In the genomic region with DNA sequence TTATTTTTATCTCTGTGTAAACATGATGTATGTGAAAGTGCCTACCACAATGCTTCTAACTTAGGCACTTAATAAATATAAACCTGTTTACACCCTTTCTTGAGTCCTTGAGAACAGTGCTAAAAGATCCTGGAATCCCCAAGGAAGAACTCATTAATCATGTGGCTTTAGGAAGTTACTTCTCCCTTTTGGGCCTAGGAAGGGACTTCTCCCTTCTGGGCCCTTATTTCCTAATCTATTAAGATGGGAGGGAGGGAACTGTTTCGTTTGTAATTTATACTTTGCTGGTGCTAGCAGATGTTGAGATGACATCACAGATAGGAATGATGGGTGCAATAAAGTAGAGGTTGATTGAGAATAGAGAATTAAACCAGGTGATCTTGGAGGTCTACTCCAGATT, we compare ENCODE assay signal across 8 cellular contexts. TPM values are rescaled to one million over a fixed set of nuclear protein-coding genes. Genes with fewer than 3 reads are reported as not detected.
DNase-seq lines count a peak whose midpoint lies in the region; ATAC-seq and TF ChIP-seq lines count a peak whose summit lies in the region.

No MANE protein-coding gene starts in this region.

- peaks cover 6% of the 10 kb centered on the region for H3F3A ChIP-seq in SK-N-SH (replicated peaks; ENCODE audit: insufficient read depth)

- POLR2A ChIA-PET in SK-N-SH (lab: Yijun Ruan, JAX) (interaction anchor here (1.2 kb wide), 1 partner anchor 24 kb away, joined by 5 read pairs; the partner anchor contains the start of gene KTI12), activated B cell treated with CpG ODN at 0.5 μM for 24 hours (lab: Charles Lee) (interaction anchor here (0.6 to 5.2 kb wide), 4 partner anchors 23 to 575 kb away, joined by 3 to 63 read pairs (median 4); partner anchors contain the start of genes KTI12, ORC1 and PRPF38A)

- H3K27ac ChIP-seq in SK-N-SH (ENCODE audit: low read depth in 2 of 2, low read length in 1 of 2) (peak overlapping the region; percentile 67 to 82; a peak in 2 of 4 replicates), iPS-18a (ENCODE audit: low read length) (peak overlapping the region; percentile 25), stomach smooth muscle (ENCODE audit: low read length) (no peak overlapping the region)

- H3K27ac Mint-ChIP-seq in activated B cell treated with CpG ODN at 0.5 μM for 24 hours: peak overlapping the region; percentile 98

- intact Hi-C loops in activated B cell treated with CpG ODN at 0.5 μM for 24 hours (cut with micrococcal nuclease): loop anchor here (5.0 to 10.0 kb wide), 8 partner anchors 498 to 1998 kb away; partner anchors contain the start of genes CPT2, CZIB, FAF1 and IFT25

- peaks cover 9% of the 10 kb centered on the region; the same call in 1 of the 2 replicates for H4K20me1 ChIP-seq in SK-N-SH (ENCODE audit: insufficient read depth)

- peaks cover 13 to 21% of the 10 kb centered on the region in 2 experiments for H3K4me1 ChIP-seq in SK-N-SH (ENCODE audit: control insufficient read depth in 1 of 2, insufficient read depth in 2 of 2, low read depth in 1 of 2, low read length in 1 of 2)
- H3K4me1 ChIP-seq in iPS-18a (ENCODE audit: control insufficient read depth, low read depth, low read length): peaks cover 17% of the 10 kb centered on the region
- peaks cover 20% of the 10 kb centered on the region for H3K4me1 ChIP-seq in stomach smooth muscle (ENCODE audit: control insufficient read depth, insufficient read depth, low read length)

- 0 out of 2 replicates have a peak overlapping the region, but pooled peaks have one; percentile 60 for H2AFZ ChIP-seq in SK-N-SH (ENCODE audit: low read depth)

- H3K9ac ChIP-seq in SK-N-SH (peak overlapping the region; percentile 87), iPS-18a (ENCODE audit: low read length) (peak overlapping the region; percentile 99), stomach smooth muscle (ENCODE audit: low read length in 2 of 2) (peak overlapping the region in 1 of 2 donors; percentile 75)

- H3K4me3 Mint-ChIP-seq in activated B cell treated with CpG ODN at 0.5 μM for 24 hours: peak overlapping the region; percentile 100

- H3K9me3 ChIP-seq in SK-N-SH (no peaks in the 10 kb centered on the region), iPS-18a (ENCODE audit: control insufficient read depth, low read depth, low read length) (no peaks in the 10 kb centered on the region), stomach smooth muscle (ENCODE audit: control insufficient read depth in 2 of 2, low read length in 2 of 2) (no peaks in the 10 kb centered on the region)

- CTCF ChIA-PET in SK-N-SH (lab: Yijun Ruan, JAX): no interaction called here
- CTCF ChIA-PET in activated B cell treated with CpG ODN at 0.5 μM for 24 hours (lab: Charles Lee): no interaction called here

- H3K9me3 Mint-ChIP-seq in activated B cell treated with CpG ODN at 0.5 μM for 24 hours: no peaks in the 10 kb centered on the region

- peaks cover 89% of the 10 kb centered on the region for H3K79me2 ChIP-seq in SK-N-SH (ENCODE audit: insufficient read depth)

- peak overlapping the region; percentile 91 to 98 for H3K4me3 ChIP-seq in SK-N-SH (ENCODE audit: low read depth in 2 of 2, low read length in 1 of 2)
- H3K4me3 ChIP-seq in iPS-18a (ENCODE audit: low read length): peak overlapping the region; percentile 99
- H3K4me3 ChIP-seq in stomach smooth muscle (ENCODE audit: low read length in 2 of 2): peak overlapping the region; percentile 85 to 97

- H3K4me2 ChIP-seq in SK-N-SH: peak overlapping the region; percentile 73

- no peaks in the 10 kb centered on the region for H3K27me3 ChIP-seq in SK-N-SH (ENCODE audit: insufficient read depth)
- no peaks in the 10 kb centered on the region for H3K27me3 ChIP-seq in iPS-18a (ENCODE audit: control insufficient read depth, insufficient read depth, low read length)
- no peaks in the 10 kb centered on the region for H3K27me3 ChIP-seq in stomach smooth muscle (ENCODE audit: control insufficient read depth in 1 of 2, insufficient read depth in 2 of 2, low read length in 2 of 2)

- H3K36me3 Mint-ChIP-seq in activated B cell treated with CpG ODN at 0.5 μM for 24 hours (ENCODE audit: low read depth): peaks cover 56% of the 10 kb centered on the region

- H3K27me3 Mint-ChIP-seq in activated B cell treated with CpG ODN at 0.5 μM for 24 hours: no peaks in the 10 kb centered on the region

- no peak for TF ChIP-seq RAD21 in SK-N-SH (IDR thresholded peaks at IDR 0.05; ENCODE audit: low read length)

- peaks cover 21 to 35% of the 10 kb centered on the region in 2 experiments for H3K36me3 ChIP-seq in SK-N-SH (replicated peaks in 1 of 2; ENCODE audit: control insufficient read depth in 1 of 2, insufficient read depth in 2 of 2, low read length in 1 of 2)
- peaks cover 20% of the 10 kb centered on the region for H3K36me3 ChIP-seq in iPS-18a (ENCODE audit: control insufficient read depth, low read depth, low read length)
- peaks cover 9% of the 10 kb centered on the region in 2 donors for H3K36me3 ChIP-seq in stomach smooth muscle (ENCODE audit: control insufficient read depth in 2 of 2, insufficient read depth in 2 of 2, low read length in 2 of 2)

- peaks cover 48% of the 10 kb centered on the region for H3K4me1 Mint-ChIP-seq in activated B cell treated with CpG ODN at 0.5 μM for 24 hours

- no peak for DNase-seq in SK-N-SH
- no peak for DNase-seq in activated B cell treated with CpG ODN at 0.5 μM for 24 hours
- no peak for DNase-seq in NCI-H2227 treated with DMSO at 0.1 percent for 48 hours (lab: John Stamatoyannopoulos, UW)
- DNase-seq in NCI-H226: no peak

- no peak for TF ChIP-seq CTCF in SK-N-SH (IDR thresholded peaks at IDR 0.05)
- TF ChIP-seq CTCF in activated B cell treated with CpG ODN at 0.5 μM for 24 hours (IDR thresholded peaks at IDR 0.05): no peak

- WGBS in SK-N-SH (ENCODE audit: low lambda C conversion rate): 13% methylated on average over 1 of the region's 1 CpG

- TF ChIP-seq EP300 in SK-N-SH (IDR thresholded peaks at IDR 0.05; ENCODE audit: borderline replicate concordance in 1 of 2, low read depth in 1 of 2, low read length in 1 of 2): no peak

- no peaks in the 10 kb centered on the region for H3K9me2 ChIP-seq in SK-N-SH

- ATAC-seq in SK-N-SH treated with all-trans-retinoic acid at 6 μM for 48 hours: no peak
- no peak for ATAC-seq in activated B cell treated with CpG ODN at 0.5 μM for 24 hours (ENCODE audit: low read depth)
- ATAC-seq in GM19395 (IDR thresholded peaks at IDR 0.05; ENCODE audit: unreplicated experiment): no peak

TF ChIP-seq in SK-N-SH, 30 proteins besides CTCF, POLR2A, EP300 and RAD21:
- TF ChIP-seq, protein P1, sequence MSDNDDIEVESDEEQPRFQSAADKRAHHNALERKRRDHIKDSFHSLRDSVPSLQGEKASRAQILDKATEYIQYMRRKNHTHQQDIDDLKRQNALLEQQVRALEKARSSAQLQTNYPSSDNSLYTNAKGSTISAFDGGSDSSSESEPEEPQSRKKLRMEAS (IDR thresholded peaks at IDR 0.05; ENCODE audit: low read depth): no peak
- 0 out of 2 replicates have a peak, but pooled peaks have one; percentile 9 for TF ChIP-seq POLR2AphosphoS5 (IDR thresholded peaks at IDR 0.05; ENCODE audit: low read depth, low read length)

TF ChIP-seq in SK-N-SH treated with all-trans-retinoic acid at 6 μM for 48 hours, 23 proteins besides CTCF, POLR2A, EP300 and RAD21:
- TF ChIP-seq ESRRG (CRISPR knock-in tag; IDR thresholded peaks at IDR 0.05): no peak
- no peak for TF ChIP-seq PATZ1 (CRISPR knock-in tag; IDR thresholded peaks at IDR 0.05; ENCODE audit: borderline replicate concordance)
- TF ChIP-seq ZFP30 (CRISPR knock-in tag; IDR thresholded peaks at IDR 0.05): no peak
- no peak for TF ChIP-seq ZNF70 (CRISPR knock-in tag; IDR thresholded peaks at IDR 0.05)
- TF ChIP-seq ZFP3 (CRISPR knock-in tag; IDR thresholded peaks at IDR 0.05): no peak

RNA-seq across cellular contexts. Expression of gene BTF3L4, which starts 1.1 kb away (rescaled TPM):
- 26.1 and 40.3 TPM in 2 replicates for polyA plus RNA-seq in SK-N-SH (2012; rRNA removed)
- 48.0 and 67.3 TPM in 2 replicates for polyA plus RNA-seq in SK-N-SH (2012; cell fraction: cytosol; rRNA removed)
- 8.5 and 23.7 TPM in 2 replicates for polyA plus RNA-seq in SK-N-SH (2012; cell fraction: nucleus; rRNA removed)
- total RNA-seq in activated B cell treated with CpG ODN at 0.5 μM for 24 hours: 32.8 and 36.2 TPM in 2 replicates

RNA-seq across cellular contexts. Expression of gene TXNDC12, which starts 2.3 kb away (rescaled TPM):
- 37.2 and 42.2 TPM in 2 replicates for polyA plus RNA-seq in SK-N-SH (2012; rRNA removed)
- 49.5 and 55.8 TPM in 2 replicates for polyA plus RNA-seq in SK-N-SH (2012; cell fraction: cytosol; rRNA removed)
- polyA plus RNA-seq in SK-N-SH (2012; cell fraction: nucleus; rRNA removed): 13.9 and 25.5 TPM in 2 replicates
- 37.4 and 39.0 TPM in 2 replicates for total RNA-seq in activated B cell treated with CpG ODN at 0.5 μM for 24 hours

RNA-seq across cellular contexts. Expression of gene KTI12, which starts 23.6 kb away (rescaled TPM):
- polyA plus RNA-seq in SK-N-SH (2012; rRNA removed): 13.7 and 13.9 TPM in 2 replicates
- 9.9 and 10.8 TPM in 2 replicates for polyA plus RNA-seq in SK-N-SH (2012; cell fraction: cytosol; rRNA removed)
- 12.3 and 14.0 TPM in 2 replicates for polyA plus RNA-seq in SK-N-SH (2012; cell fraction: nucleus; rRNA removed)
- 18.4 and 18.8 TPM in 2 replicates for total RNA-seq in activated B cell treated with CpG ODN at 0.5 μM for 24 hours
